ENCODE assay signal across 7 cellular contexts in genomic region chr6:43924222-43924702, GRCh38.
DNase-seq lines count a peak whose midpoint lies in the region; ATAC-seq, FAIRE-seq and TF ChIP-seq lines count a peak whose summit lies in the region.

No MANE protein-coding gene starts in this region.

- 84% methylated on average over 12 of the region's 12 CpGs; no CpG with 5 or more reads in 1 of the 2 experiments for WGBS in H1 (ENCODE audit: extremely low coverage in 1 of 2, insufficient coverage in 1 of 2, insufficient read length in 1 of 2, insufficient replicate concordance in 2 of 2, low coverage in 1 of 2, low lambda C conversion rate in 2 of 2, missing lambda C conversion rate in 1 of 2), 2 experiments

- H3K27ac Mint-ChIP-seq in activated CD4-positive, alpha-beta T cell treated with anti-CD3 and anti-CD28 coated beads for 36 hours, result no peak overlapping the region

- ATAC-seq in activated CD4-positive, alpha-beta T cell treated with anti-CD3 and anti-CD28 coated beads for 36 hours, result peak; percentile 82
- no peak for ATAC-seq in HG03025 (IDR thresholded peaks at IDR 0.05; ENCODE audit: low FRiP score, unreplicated experiment)

- H2BK12ac ChIP-seq in H1 (ENCODE audit: low read depth, low read length), result peak overlapping the region; percentile 88

- H2BK20ac ChIP-seq in H1 (ENCODE audit: low read length), result no peak overlapping the region

- peak overlapping the region; percentile 81; the same call in 1 of the 2 replicates for H2BK15ac ChIP-seq in H1 (ENCODE audit: low read length)

- intact Hi-C loops in activated CD4-positive, alpha-beta T cell treated with anti-CD3 and anti-CD28 coated beads for 36 hours (cut with DNase I, micrococcal nuclease), result no loop called here

- no peaks in the 10 kb centered on the region for H3K9me3 ChIP-seq in H1 (ENCODE audit: insufficient read depth in 2 of 2, low read depth in 1 of 2, low read length in 1 of 2)

- H3K9ac ChIP-seq in H1 (replicated peaks in 1 of 4; ENCODE audit: extremely low read depth in 1 of 4, low read depth in 3 of 4, low read length in 3 of 4), result no peak overlapping the region

- H2BK120ac ChIP-seq in H1 (replicated peaks; ENCODE audit: low read depth, low read length), result no peak overlapping the region

- no peak for TF ChIP-seq EP300 in H1 (IDR thresholded peaks at IDR 0.05; ENCODE audit: borderline replicate concordance in 1 of 2, low read depth in 2 of 2, low read length in 2 of 2)

- H3K79me2 ChIP-seq in H1 (ENCODE audit: control insufficient read depth in 1 of 2, insufficient read depth in 2 of 2, low read length in 2 of 2), result no peaks in the 10 kb centered on the region

- no peaks in the 10 kb centered on the region for H3K27me3 ChIP-seq in HL-60 (ENCODE audit: insufficient read depth, poor library complexity, severe bottlenecking)
- no peaks in the 10 kb centered on the region for H3K27me3 ChIP-seq in H1 (replicated peaks in 1 of 4; ENCODE audit: control insufficient read depth in 3 of 4, extremely low read depth in 1 of 4, insufficient read depth in 3 of 4, low read length in 3 of 4)

- no peak overlapping the region for H4K5ac ChIP-seq in H1 (ENCODE audit: insufficient read length, low read depth, low read length)

- no peaks in the 10 kb centered on the region for H3K36me3 Mint-ChIP-seq in activated CD4-positive, alpha-beta T cell treated with anti-CD3 and anti-CD28 coated beads for 36 hours (ENCODE audit: low read depth)

- H4K91ac ChIP-seq in H1 (replicated peaks; ENCODE audit: insufficient read length, low read length), result no peak overlapping the region

- H2AK5ac ChIP-seq in H1 (ENCODE audit: low read depth, low read length), result 0 out of 2 replicates have a peak overlapping the region, but pooled peaks have one; percentile 79

- no peaks in the 10 kb centered on the region for H3K36me3 ChIP-seq in H1 (ENCODE audit: control insufficient read depth in 2 of 4, insufficient read depth in 4 of 4, low read length in 3 of 4)

- no peak overlapping the region for H2AFZ ChIP-seq in H1 (ENCODE audit: low read length)

- no peak overlapping the region for H3K4ac ChIP-seq in H1 (replicated peaks; ENCODE audit: insufficient read length, low read depth, low read length)

- POLR2A ChIA-PET in activated CD4-positive, alpha-beta T cell treated with anti-CD3 and anti-CD28 coated beads for 36 hours (lab: Charles Lee), result no interaction called here
- POLR2A ChIA-PET in H1 (lab: Charles Lee; ENCODE audit: partially characterized antibody), result interaction anchor here (1.0 to 1.5 kb wide), 7 partner anchors 9 to 118 kb away, joined by 3 to 10 read pairs (median 4); no protein-coding TSS in a partner anchor

- no peak overlapping the region for H3K4me3 ChIP-seq in HL-60 (replicated peaks; ENCODE audit: insufficient read depth, low read length)
- no peak overlapping the region for H3K4me3 ChIP-seq in H1 (ENCODE audit: extremely low read depth in 1 of 4, insufficient read depth in 2 of 4, low read depth in 3 of 4, low read length in 4 of 4)

- no peaks in the 10 kb centered on the region for H3K9me3 Mint-ChIP-seq in activated CD4-positive, alpha-beta T cell treated with anti-CD3 and anti-CD28 coated beads for 36 hours (ENCODE audit: low read depth)

- TF ChIP-seq POLR2A in H1 (IDR thresholded peaks at IDR 0.05; ENCODE audit: control extremely low read depth in 1 of 2, low read depth in 2 of 2, low read length in 2 of 2), result no peak

- H3K27me3 Mint-ChIP-seq in activated CD4-positive, alpha-beta T cell treated with anti-CD3 and anti-CD28 coated beads for 36 hours, result no peaks in the 10 kb centered on the region

- H3K4me1 Mint-ChIP-seq in activated CD4-positive, alpha-beta T cell treated with anti-CD3 and anti-CD28 coated beads for 36 hours, result peaks cover 38% of the 10 kb centered on the region

- FAIRE-seq in H1 (lab: Jason Lieb, UNC), result no peak

- H3K18ac ChIP-seq in H1 (ENCODE audit: extremely low read depth, low read length), result no peak overlapping the region

- no peaks in the 10 kb centered on the region for H4K20me1 ChIP-seq in H1 (replicated peaks in 1 of 2; ENCODE audit: control insufficient read depth in 1 of 2, insufficient read depth in 2 of 2, low read length in 2 of 2)

- TF ChIP-seq CTCF in HL-60 (IDR thresholded peaks at IDR 0.05; ENCODE audit: insufficient read depth, low read length) (no peak), H1 (IDR thresholded peaks at IDR 0.05; ENCODE audit: control extremely low read depth in 1 of 3, insufficient read depth in 1 of 3, low read depth in 1 of 3, low read length in 3 of 3) (no peak)

- H3K4me1 ChIP-seq in H1 (replicated peaks in 1 of 4; ENCODE audit: control insufficient read depth in 3 of 4, insufficient read depth in 4 of 4, low read length in 3 of 4), result peaks cover 0 to 10% (median 5%) of the 10 kb centered on the region in 4 experiments; a peak in 5 of 7 replicates

- no peak overlapping the region for H3K14ac ChIP-seq in H1 (ENCODE audit: insufficient read length)

- H3K27ac ChIP-seq in HL-60 (replicated peaks) (peak overlapping the region; percentile 36), H1 (ENCODE audit: low read depth, low read length) (no peak overlapping the region)

- CTCF ChIA-PET in activated CD4-positive, alpha-beta T cell treated with anti-CD3 and anti-CD28 coated beads for 36 hours (lab: Charles Lee), result interaction anchor here (0.6 to 1.0 kb wide), 2 partner anchors 21 to 156 kb away, joined by 4 to 5 read pairs; no protein-coding TSS in a partner anchor
- CTCF ChIA-PET in H1 (lab: Charles Lee; ENCODE audit: partially characterized antibody), result interaction anchor here (0.6 to 2.4 kb wide), 10 partner anchors 10 to 155 kb away, joined by 3 to 17 read pairs (median 3); no protein-coding TSS in a partner anchor

- H3K79me1 ChIP-seq in H1 (ENCODE audit: low read depth, low read length), result no peaks in the 10 kb centered on the region

- H4K8ac ChIP-seq in H1 (ENCODE audit: extremely low read depth, insufficient read depth, low read length), result no peak overlapping the region; the same call in 1 of the 2 replicates

- H3K23me2 ChIP-seq in H1 (ENCODE audit: low read depth, low read length), result no peaks in the 10 kb centered on the region

- no peak overlapping the region for H3K56ac ChIP-seq in H1 (replicated peaks; ENCODE audit: insufficient read length, low read depth, low read length)

- DNase-seq in HL-60 (ENCODE audit: low read depth in 1 of 2, low spot score in 1 of 2) (peak; percentile 64 to 89), H1 (ENCODE audit: low read depth in 1 of 2, low spot score in 2 of 2) (no peak), NCI-H187 treated with DMSO at 0.1 percent for 48 hours (lab: John Stamatoyannopoulos, UW) (no peak), SIG-M5 (lab: John Stamatoyannopoulos, UW) (no peak)
- DNase-seq in activated CD4-positive, alpha-beta T cell treated with anti-CD3 and anti-CD28 coated beads for 36 hours, result peak; percentile 80
- DNase-seq in stimulated activated CD8-positive, alpha-beta memory T cell treated with anti-CD3 and anti-CD28 coated beads, Interleukin-12 subunit alpha, Interleukin-12 subunit beta, amount 100 ng/mL, for 1 hour (ENCODE audit: low read depth), result peak; percentile 22

- H3K23ac ChIP-seq in H1 (ENCODE audit: insufficient read length), result no peak overlapping the region

- no peak for TF ChIP-seq RAD21 in H1 (IDR thresholded peaks at IDR 0.05 in 1 of 2, conservative IDR thresholded peaks at IDR 0.05 in 1 of 2; ENCODE audit: low read depth in 2 of 2, low read length in 2 of 2)

- H2BK5ac ChIP-seq in H1 (ENCODE audit: low read depth, low read length), result no peak overlapping the region

- no peak overlapping the region for H3K4me2 ChIP-seq in H1 (ENCODE audit: insufficient read depth in 1 of 2, low read depth in 2 of 2, low read length in 2 of 2)

- no peak overlapping the region for H3K4me3 Mint-ChIP-seq in activated CD4-positive, alpha-beta T cell treated with anti-CD3 and anti-CD28 coated beads for 36 hours

TF ChIP-seq in H1, 55 proteins besides CTCF, POLR2A, EP300 and RAD21:
- TF ChIP-seq KDM1A (IDR thresholded peaks at IDR 0.05; ENCODE audit: borderline replicate concordance, low read length) (no peak), JUND (IDR thresholded peaks at IDR 0.05; ENCODE audit: low read length) (no peak), GTF2F1 (IDR thresholded peaks at IDR 0.05; ENCODE audit: borderline replicate concordance, low read depth, low read length) (no peak), KDM5A (IDR thresholded peaks at IDR 0.05; ENCODE audit: low read length) (no peak), CHD1 (IDR thresholded peaks at IDR 0.05; ENCODE audit: low read depth, low read length) (no peak), BCL11A (IDR thresholded peaks at IDR 0.05; ENCODE audit: low read depth in 2 of 2, low read length in 2 of 2) (no peak), EGR1 (IDR thresholded peaks at IDR 0.05; ENCODE audit: borderline replicate concordance, low read depth, low read length) (no peak), TCF12 (IDR thresholded peaks at IDR 0.05; ENCODE audit: low read depth, low read length) (no peak), POU5F1 (IDR thresholded peaks at IDR 0.05; ENCODE audit: low read depth, low read length) (no peak), ZNF274 (IDR thresholded peaks at IDR 0.05; ENCODE audit: borderline replicate concordance, extremely low read depth, low read length) (no peak), HDAC2 (IDR thresholded peaks at IDR 0.05; ENCODE audit: borderline replicate concordance in 1 of 2, low read depth in 2 of 2, low read length in 2 of 2) (no peak), MAFK (IDR thresholded peaks at IDR 0.05; ENCODE audit: low read depth, low read length) (no peak), KDM4A (IDR thresholded peaks at IDR 0.05; ENCODE audit: low read depth, low read length, severe bottlenecking) (no peak)

Comparison
In these comparisons a context has a peak if more than half of its experiments do, and no peak if none do; other contexts are left out.
1. DNase-seq: peak in HL-60 (2 of 2), activated CD4-positive, alpha-beta T cell treated with anti-CD3 and anti-CD28 coated beads for 36 hours (single experiment) and stimulated activated CD8-positive, alpha-beta memory T cell treated with anti-CD3 and anti-CD28 coated beads, Interleukin-12 subunit alpha, Interleukin-12 subunit beta, amount 100 ng/mL, for 1 hour (single experiment); none in H1 (0 of 2), NCI-H187 treated with DMSO at 0.1 percent for 48 hours (single experiment) and SIG-M5 (single experiment).